In the genomic region with DNA sequence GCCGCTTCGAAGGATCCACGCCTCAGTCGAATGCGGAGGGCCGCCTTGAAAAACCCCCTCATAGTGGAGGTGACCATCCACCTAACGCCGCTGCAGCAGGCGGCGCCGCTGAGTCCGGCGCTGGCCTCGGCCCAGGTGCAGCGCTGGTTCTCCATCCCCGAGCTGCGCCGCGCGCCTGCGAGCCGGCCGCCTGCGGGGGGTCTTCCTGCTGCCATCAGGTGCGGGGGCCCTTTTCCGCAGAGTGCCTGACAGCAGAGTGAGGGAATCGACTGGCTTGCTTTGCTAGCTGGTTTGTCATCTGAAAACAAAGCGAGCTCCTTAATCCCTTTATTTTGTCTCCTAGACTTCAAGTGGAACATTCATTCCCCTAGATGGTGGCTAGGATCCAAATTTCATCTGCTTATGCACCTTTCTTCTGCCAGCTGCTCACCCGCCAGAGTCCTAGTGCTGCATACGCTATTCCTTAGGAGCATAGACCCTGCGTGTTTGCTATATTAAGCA, we compare ENCODE assay signal across 8 cellular contexts. TPM values are rescaled to one million over a fixed set of nuclear protein-coding genes. Genes with fewer than 3 reads are reported as not detected.
DNase-seq lines count a peak whose midpoint lies in the region; ATAC-seq lines count a peak whose summit lies in the region.

No MANE protein-coding gene starts in this region.

- H3K4me1 ChIP-seq in BLaER1 treated with 17β-estradiol and CSF1 and Interleukin-3, amounts not matched to agents 10 nM and 100 nM, result peaks cover 7 to 9% (median 8%) of the 10 kb centered on the region in 10 experiments; a peak in 14 of 20 replicates
- peaks cover 6 to 12% of the 10 kb centered on the region in 2 experiments for H3K4me1 ChIP-seq in trophoblast cell (ENCODE audit: control insufficient read depth in 1 of 2, insufficient read depth in 2 of 2, low read length in 2 of 2)

- no peaks in the 10 kb centered on the region for H3K79me2 ChIP-seq in trophoblast cell (ENCODE audit: control insufficient read depth, insufficient read depth, low read length, poor library complexity)

- peak overlapping the region; percentile 95 for H2AFZ ChIP-seq in trophoblast cell (ENCODE audit: insufficient read depth, low read length, poor library complexity)

- H3K9me3 ChIP-seq in BLaER1 treated with 17β-estradiol and CSF1 and Interleukin-3, amounts not matched to agents 10 nM and 100 nM (replicated peaks in 1 of 11), result no peaks in the 10 kb centered on the region
- no peaks in the 10 kb centered on the region for H3K9me3 ChIP-seq in trophoblast cell (ENCODE audit: insufficient read depth, low read depth, low read length)

- no peak overlapping the region for H2AK5ac ChIP-seq in trophoblast cell (ENCODE audit: low read length)

- intact Hi-C loops in left cardiac atrium (cut with DNase I), result loop anchor here in 1 of 2 donors (5.0 kb wide), 1 partner anchor 127 kb away; no protein-coding TSS in a partner anchor

- no peaks in the 10 kb centered on the region for H3K36me3 Mint-ChIP-seq in activated T-helper 17 cell treated with anti-CD3 and anti-CD28 coated beads, Interleukin-2, amount 50 U/mL, for 72 hours (ENCODE audit: low read depth)

- H3K79me1 ChIP-seq in trophoblast cell (ENCODE audit: low read length), result peaks cover 2% of the 10 kb centered on the region

- H3K4me1 Mint-ChIP-seq in activated T-helper 17 cell treated with anti-CD3 and anti-CD28 coated beads, Interleukin-2, amount 50 U/mL, for 72 hours, result peaks cover 4% of the 10 kb centered on the region

- ATAC-seq in HG03354 (IDR thresholded peaks at IDR 0.05; ENCODE audit: poor library complexity, severe bottlenecking, unreplicated experiment) (peak; percentile 27), left cardiac atrium (peak; percentile 64 to 90), HG02870 (IDR thresholded peaks at IDR 0.05; ENCODE audit: unreplicated experiment) (no peak), GM21367 (IDR thresholded peaks at IDR 0.05; ENCODE audit: unreplicated experiment) (no peak)
- no peak for ATAC-seq in activated T-helper 17 cell treated with anti-CD3 and anti-CD28 coated beads, Interleukin-2, amount 50 U/mL, for 72 hours (replicated peaks)

- no peak overlapping the region for H3K14ac ChIP-seq in trophoblast cell (ENCODE audit: low read length)

- no peak overlapping the region for H2BK12ac ChIP-seq in trophoblast cell (ENCODE audit: low read length)

- H3K27me3 Mint-ChIP-seq in activated T-helper 17 cell treated with anti-CD3 and anti-CD28 coated beads, Interleukin-2, amount 50 U/mL, for 72 hours, result no peaks in the 10 kb centered on the region

- peaks cover 0 to 8% (median 0%) of the 10 kb centered on the region in 11 experiments; a peak in 1 of 22 replicates for H4K20me1 ChIP-seq in BLaER1 treated with 17β-estradiol and CSF1 and Interleukin-3, amounts not matched to agents 10 nM and 100 nM

- DNase-seq in left cardiac atrium (no peak), trophoblast cell (peak in 1 of 2 donors; percentile 35), NCI-H187 (lab: John Stamatoyannopoulos, UW) (no peak)

- no peak overlapping the region for H4K12ac ChIP-seq in trophoblast cell (ENCODE audit: low read depth, low read length)

- peak overlapping the region in 1 of 11 experiments; percentile 45; a peak in 2 of 22 replicates for H3K9ac ChIP-seq in BLaER1 treated with 17β-estradiol and CSF1 and Interleukin-3, amounts not matched to agents 10 nM and 100 nM
- H3K9ac ChIP-seq in trophoblast cell (ENCODE audit: low read length), result no peak overlapping the region

- no peak overlapping the region for H3K4ac ChIP-seq in trophoblast cell (ENCODE audit: low read depth, low read length)

- no peaks in the 10 kb centered on the region for H3K36me3 ChIP-seq in BLaER1 treated with 17β-estradiol and CSF1 and Interleukin-3, amounts not matched to agents 10 nM and 100 nM
- H3K36me3 ChIP-seq in trophoblast cell (ENCODE audit: control insufficient read depth in 1 of 2, insufficient read depth in 2 of 2, low read length in 2 of 2), result no peaks in the 10 kb centered on the region

- peak overlapping the region; percentile 61 for H3K4me3 Mint-ChIP-seq in activated T-helper 17 cell treated with anti-CD3 and anti-CD28 coated beads, Interleukin-2, amount 50 U/mL, for 72 hours

- WGBS in trophoblast cell (ENCODE audit: extremely low coverage, insufficient coverage, insufficient read length), result no CpG with 5 or more reads among the region's 31 CpGs

- peak overlapping the region in 8 of 10 experiments; percentile 28 to 62 (median 36); a peak in 12 of 20 replicates for H3K4me3 ChIP-seq in BLaER1 treated with 17β-estradiol and CSF1 and Interleukin-3, amounts not matched to agents 10 nM and 100 nM
- peak overlapping the region; percentile 62 for H3K4me3 ChIP-seq in trophoblast cell (ENCODE audit: low read depth, low read length)

- H3K27me3 ChIP-seq in BLaER1 treated with 17β-estradiol and CSF1 and Interleukin-3, amounts not matched to agents 10 nM and 100 nM, result peaks cover 35 to 48% (median 44%) of the 10 kb centered on the region in 11 experiments
- no peaks in the 10 kb centered on the region for H3K27me3 ChIP-seq in trophoblast cell (ENCODE audit: insufficient read depth, low read length)

- H3K27ac ChIP-seq in BLaER1 treated with 17β-estradiol and CSF1 and Interleukin-3, amounts not matched to agents 10 nM and 100 nM, result no peak overlapping the region
- no peak overlapping the region for H3K27ac ChIP-seq in trophoblast cell (ENCODE audit: low read depth, low read length)

- peak overlapping the region; percentile 36 for H4K8ac ChIP-seq in trophoblast cell (ENCODE audit: low read depth, low read length)

- H3K4me2 ChIP-seq in BLaER1 treated with 17β-estradiol and CSF1 and Interleukin-3, amounts not matched to agents 10 nM and 100 nM, result peak overlapping the region; percentile 47 to 86 (median 63); a peak in 17 of 22 replicates
- peak overlapping the region; percentile 94 for H3K4me2 ChIP-seq in trophoblast cell (ENCODE audit: low read length)

- H2BK120ac ChIP-seq in trophoblast cell (ENCODE audit: insufficient read depth, low read length, poor library complexity), result no peak overlapping the region

- no peak overlapping the region for H3K23ac ChIP-seq in trophoblast cell (ENCODE audit: low read length)

- no peak overlapping the region for H3K18ac ChIP-seq in trophoblast cell (ENCODE audit: low read length)

- no peak overlapping the region for H4K91ac ChIP-seq in trophoblast cell (ENCODE audit: low read depth, low read length)

- no peak overlapping the region for H2BK5ac ChIP-seq in trophoblast cell (ENCODE audit: low read depth, low read length, poor library complexity)

- H3K9me3 Mint-ChIP-seq in activated T-helper 17 cell treated with anti-CD3 and anti-CD28 coated beads, Interleukin-2, amount 50 U/mL, for 72 hours, result no peaks in the 10 kb centered on the region

- no peak overlapping the region for H3K27ac Mint-ChIP-seq in activated T-helper 17 cell treated with anti-CD3 and anti-CD28 coated beads, Interleukin-2, amount 50 U/mL, for 72 hours

RNA-seq across cellular contexts. Expression of gene DNAL1, which starts 10.4 kb away (rescaled TPM):
- total RNA-seq in activated T-helper 17 cell treated with anti-CD3 and anti-CD28 coated beads, Interleukin-2, amount 50 U/mL, for 72 hours, result 1 to 10 TPM; 3.9 to 7.6 TPM
- total RNA-seq in left cardiac atrium, result 10 to 100 TPM; 14.0 to 16.4 TPM
- polyA plus RNA-seq in trophoblast cell (2013), result 9.2 and 10.1 TPM in 2 replicates

RNA-seq across cellular contexts. Expression of gene ACOT6, which starts 22.1 kb away (rescaled TPM):
- total RNA-seq in activated T-helper 17 cell treated with anti-CD3 and anti-CD28 coated beads, Interleukin-2, amount 50 U/mL, for 72 hours, result not detected
- not detected for total RNA-seq in left cardiac atrium
- not detected in 2 replicates for polyA plus RNA-seq in trophoblast cell (2013)

RNA-seq across cellular contexts. Expression of gene ACOT4, which starts 42.7 kb away (rescaled TPM):
- total RNA-seq in activated T-helper 17 cell treated with anti-CD3 and anti-CD28 coated beads, Interleukin-2, amount 50 U/mL, for 72 hours, result 1 to 10 TPM; 1.4 to 1.8 TPM
- 1 to 10 TPM; 1.1 to 1.6 TPM for total RNA-seq in left cardiac atrium
- polyA plus RNA-seq in trophoblast cell (2013), result 0.67 and 0.78 TPM in 2 replicates

Comparison
In these comparisons a context has a peak if more than half of its experiments do, and no peak if none do; other contexts are left out.
1. ATAC-seq: peak in HG03354 (single experiment) and left cardiac atrium (2 of 2); none in activated T-helper 17 cell treated with anti-CD3 and anti-CD28 coated beads, Interleukin-2, amount 50 U/mL, for 72 hours (single experiment), HG02870 (single experiment) and GM21367 (single experiment).